ENCODE assay signal across 8 cellular contexts in the genomic region with DNA sequence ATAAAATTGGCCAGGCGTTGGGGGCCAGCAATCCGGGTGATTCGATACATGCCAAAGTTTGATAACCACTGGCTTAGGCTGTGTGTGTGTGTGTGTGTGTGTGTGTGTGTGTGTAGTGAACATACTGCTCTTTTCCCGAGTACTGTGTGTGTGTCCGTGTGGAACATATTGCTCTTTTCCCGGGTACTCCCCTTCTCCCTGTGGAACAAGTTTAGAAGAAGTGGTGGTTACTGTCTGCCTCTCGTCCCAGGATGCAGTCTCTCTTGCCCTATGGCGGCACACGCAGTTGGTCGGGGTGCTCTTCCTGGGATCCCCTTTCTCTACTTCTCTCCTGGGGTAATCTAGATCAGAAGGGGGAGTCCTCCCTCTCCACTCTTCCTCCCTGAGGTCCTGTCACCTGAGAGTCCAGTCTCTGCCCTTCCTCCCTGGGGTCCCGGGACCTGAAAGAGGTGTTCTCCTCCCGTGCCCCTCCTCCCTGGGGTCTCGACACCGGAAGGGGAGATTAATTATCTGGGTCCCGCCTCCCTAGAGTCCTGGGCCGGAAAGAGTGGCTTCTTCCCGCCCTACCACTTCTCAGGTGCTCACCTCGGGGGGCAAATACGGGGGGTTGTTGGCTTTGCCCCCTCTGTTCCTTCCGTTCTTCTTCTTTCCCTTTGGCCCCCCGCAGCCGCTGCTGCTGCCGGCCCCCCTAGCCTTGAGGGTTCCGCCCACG. TPM values are rescaled to one million over a fixed set of nuclear protein-coding genes. Genes with fewer than 3 reads are reported as not detected.
DNase-seq lines count a peak whose midpoint lies in the region; ATAC-seq and TF ChIP-seq lines count a peak whose summit lies in the region.

No MANE protein-coding gene starts in this region.

- TF ChIP-seq CTCF in C4-2B (conservative IDR thresholded peaks at IDR 0.05) (no peak), lower lobe of right lung (IDR thresholded peaks at IDR 0.05) (no peak)

- peak overlapping the region; percentile 87 to 94 for H3K9ac ChIP-seq in duodenal mucosa (ENCODE audit: low read depth in 1 of 2, low read length in 2 of 2)

- H3K27ac ChIP-seq in C4-2B (peak overlapping the region; percentile 83), duodenal mucosa (ENCODE audit: low read depth, low read length) (peak overlapping the region; percentile 83), lower lobe of right lung (peak overlapping the region; percentile 89)

- H3K36me3 ChIP-seq in duodenal mucosa (ENCODE audit: control insufficient read depth in 1 of 2, insufficient read depth in 2 of 2, low read length in 2 of 2): peaks cover 27 to 29% of the 10 kb centered on the region in 2 donors
- H3K36me3 ChIP-seq in lower lobe of right lung: peaks cover 28% of the 10 kb centered on the region

- H3K9me3 ChIP-seq in duodenal mucosa (ENCODE audit: control insufficient read depth in 1 of 2, low read length in 2 of 2) (no peaks in the 10 kb centered on the region), lower lobe of right lung (no peaks in the 10 kb centered on the region)

- H3K4me3 ChIP-seq in duodenal mucosa (ENCODE audit: low read depth in 1 of 2, low read length in 2 of 2): peak overlapping the region; percentile 90 to 93
- H3K4me3 ChIP-seq in lower lobe of right lung: peak overlapping the region; percentile 76

- H3K4me1 ChIP-seq in duodenal mucosa (ENCODE audit: control insufficient read depth in 1 of 2, insufficient read depth in 2 of 2, low read length in 2 of 2) (peaks cover 14 to 27% of the 10 kb centered on the region in 2 donors), lower lobe of right lung (peaks cover 32% of the 10 kb centered on the region)

- H3K27me3 ChIP-seq in duodenal mucosa (ENCODE audit: control insufficient read depth in 1 of 2, insufficient read depth in 2 of 2, low read length in 2 of 2) (no peaks in the 10 kb centered on the region), lower lobe of right lung (ENCODE audit: low read depth) (no peaks in the 10 kb centered on the region)

- ATAC-seq in GM21367 (IDR thresholded peaks at IDR 0.05; ENCODE audit: unreplicated experiment) (peak; percentile 9), lower lobe of right lung (peak; percentile 6 to 30), GM19328 (IDR thresholded peaks at IDR 0.05; ENCODE audit: unreplicated experiment) (no peak)

- intact Hi-C loops in lower lobe of right lung (cut with DNase I): no loop called here

- DNase-seq in NCI-H146 treated with DMSO at 0.1 percent for 48 hours (lab: John Stamatoyannopoulos, UW; ENCODE audit: unreplicated experiment) (peak; percentile 62), lower lobe of right lung (no peak)
- peak; percentile 68 for DNase-seq in activated CD4-positive, alpha-beta T cell treated with anti-CD3 and anti-CD28 coated beads for 48 hours
- peak; percentile 15 to 25 for DNase-seq in stimulated activated CD8-positive, alpha-beta memory T cell treated with anti-CD3 and anti-CD28 coated beads, Interleukin-4, amount 100 ng/mL, for 1 hour (ENCODE audit: low read depth in 2 of 2, low spot score in 1 of 2)

RNA-seq across cellular contexts. Expression of a gene that starts 0.5 kb away (rescaled TPM):
- 90.9 TPM for total RNA-seq in lower lobe of right lung

RNA-seq across cellular contexts. Expression of a gene that starts 7.1 kb away (rescaled TPM):
- 19.2 TPM for total RNA-seq in lower lobe of right lung

RNA-seq across cellular contexts. Expression of a gene that starts 16.3 kb away (rescaled TPM):
- total RNA-seq in lower lobe of right lung: 2.6 TPM

RNA-seq across cellular contexts. Expression of a gene that starts 52.6 kb away (rescaled TPM):
- 19.6 TPM for total RNA-seq in lower lobe of right lung

RNA-seq across cellular contexts. Expression of a gene that starts 52.7 kb away (rescaled TPM):
- total RNA-seq in lower lobe of right lung: 29.9 TPM
